ENCODE assay signal across 7 cellular contexts in the genomic region with DNA sequence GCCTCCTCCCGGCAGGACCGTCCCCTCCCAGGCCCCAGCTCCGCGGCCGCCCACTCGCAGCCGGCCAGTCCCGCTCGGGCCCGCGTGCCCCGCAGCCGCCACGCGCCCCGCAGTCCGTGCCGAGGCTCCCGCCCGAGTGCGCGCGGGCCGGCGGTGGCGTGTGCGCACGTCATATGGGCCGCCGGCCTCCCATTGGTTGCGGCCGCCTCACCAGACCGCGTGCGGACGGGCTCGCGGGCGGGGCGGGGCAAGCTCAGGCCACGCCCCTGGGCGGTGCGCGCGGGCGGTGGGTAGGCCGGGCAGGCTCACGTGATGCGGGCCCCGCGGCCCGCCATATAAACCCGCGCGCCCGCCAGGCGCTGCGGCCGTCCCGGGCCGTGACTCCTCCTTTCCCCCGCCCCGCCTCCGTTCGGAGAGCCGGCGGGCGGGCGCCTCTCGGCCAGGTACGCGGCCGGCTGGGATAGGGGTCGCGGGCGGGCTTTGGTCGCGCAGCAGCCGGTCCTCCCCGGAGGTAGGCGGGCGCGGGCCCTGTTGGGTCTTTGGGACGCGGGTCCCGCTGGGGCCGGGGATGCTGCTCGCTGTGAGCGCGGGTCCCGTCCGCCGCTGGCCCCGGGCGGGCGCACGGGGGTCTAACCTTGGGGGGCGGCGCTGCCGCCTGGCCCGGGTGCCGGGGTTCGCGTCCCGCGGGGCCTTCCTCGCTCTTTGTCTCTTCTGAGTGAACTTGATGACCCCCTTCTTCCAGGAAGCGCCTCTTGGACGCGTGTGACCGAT. TPM values are rescaled to one million over a fixed set of nuclear protein-coding genes. Genes with fewer than 3 reads are reported as not detected.
DNase-seq lines count a peak whose midpoint lies in the region; ATAC-seq, FAIRE-seq and TF ChIP-seq lines count a peak whose summit lies in the region.

Gene INSIG1 (plus strand): TSS at position 362 of the 771 bp plus-strand sequence. CDS start 408 bp downstream, at position 770.

- in situ Hi-C loops in astrocyte of the cerebellum (cut with HindIII; ENCODE audit: low sequenced_read_pairs), result no loop called here

- FAIRE-seq in GM18507 (lab: Jason Lieb, UNC), result peak; percentile 90

- H3K36me3 ChIP-seq in hepatocyte (replicated peaks; ENCODE audit: insufficient read depth, low read depth), result no peaks in the 10 kb centered on the region
- H3K36me3 ChIP-seq in sigmoid colon, result peaks cover 0 to 8% (median 0%) of the 10 kb centered on the region in 4 donors

- intact Hi-C loops in sigmoid colon (cut with DNase I), result loop anchor here (2.0 to 10.0 kb wide), 5 partner anchors 93 to 370 kb away; partner anchors contain the start of genes PAXIP1 and RBM33

- no peaks in the 10 kb centered on the region for H3K9me2 ChIP-seq in hepatocyte (replicated peaks; ENCODE audit: insufficient read depth)

- peak; percentile 55 for ATAC-seq in HG02943 (IDR thresholded peaks at IDR 0.05; ENCODE audit: low read depth, unreplicated experiment)

- TF ChIP-seq POLR2A in sigmoid colon (IDR thresholded peaks at IDR 0.05), result peak; percentile 39

- peak within 1 kb of the TSS; percentile 82 for H3K4me2 ChIP-seq in hepatocyte

- H3K4me3 ChIP-seq in astrocyte of the cerebellum (ENCODE audit: low read depth, low read length) (peak within 1 kb of the TSS; percentile 82), hepatocyte (peak within 1 kb of the TSS; percentile 78), sigmoid colon (peak within 1 kb of the TSS; percentile 62 to 99 (median 84))

- no peaks in the 10 kb centered on the region for H3K9me3 ChIP-seq in hepatocyte (ENCODE audit: low read depth)
- no peaks in the 10 kb centered on the region for H3K9me3 ChIP-seq in sigmoid colon

- peak within 1 kb of the TSS; percentile 46 for H2AFZ ChIP-seq in hepatocyte

- TF ChIP-seq EP300 in sigmoid colon (IDR thresholded peaks at IDR 0.05), result no peak

- H3K79me2 ChIP-seq in hepatocyte, result peaks cover 46% of the 10 kb centered on the region

- H3K4me1 ChIP-seq in hepatocyte (ENCODE audit: insufficient read depth), result peaks cover 4% of the 10 kb centered on the region
- H3K4me1 ChIP-seq in sigmoid colon, result peaks cover 0 to 33% (median 21%) of the 10 kb centered on the region in 4 donors

- WGBS in hepatocyte (ENCODE audit: low lambda C conversion rate, missing lambda C conversion rate), result under 1% methylated on average over 43 of the region's 111 CpGs
- WGBS in sigmoid colon, 2 donors, result 0 to 1% methylated on average over 111 of the region's 111 CpGs

- peaks cover 41% of the 10 kb centered on the region for H4K20me1 ChIP-seq in hepatocyte (ENCODE audit: insufficient read depth, poor library complexity, severe bottlenecking)

- H3K27me3 ChIP-seq in hepatocyte (no peaks in the 10 kb centered on the region), sigmoid colon (no peaks in the 10 kb centered on the region)

- DNase-seq in GM18507 (ENCODE audit: extremely low spot score, insufficient read length, low read depth), result peak; percentile 96
- DNase-seq in NCI-H187 treated with DMSO at 0.1 percent for 48 hours (lab: John Stamatoyannopoulos, UW), result peak; percentile 58
- peak; percentile 85 for DNase-seq in T-helper 9 cell
- DNase-seq in astrocyte of the cerebellum (ENCODE audit: low read depth), result peak; percentile 79
- DNase-seq in hepatocyte (ENCODE audit: low spot score), result peak; percentile 98
- DNase-seq in sigmoid colon, result peak; percentile 96

- H3K27ac ChIP-seq in hepatocyte (peak within 1 kb of the TSS; percentile 97), sigmoid colon (peak within 1 kb of the TSS; percentile 90 to 98 (median 96))

- no peak for TF ChIP-seq CTCF in astrocyte of the cerebellum (IDR thresholded peaks at IDR 0.05; ENCODE audit: low read depth, low read length, missing control alignments)
- no peak for TF ChIP-seq CTCF in hepatocyte (IDR thresholded peaks at IDR 0.05; ENCODE audit: poor library complexity)
- TF ChIP-seq CTCF in sigmoid colon (IDR thresholded peaks at IDR 0.05), result no peak

RNA-seq across cellular contexts. Expression of gene INSIG1, which starts in this region (rescaled TPM):
- total RNA-seq in hepatocyte (305 and 326 TPM in 2 replicates), sigmoid colon (10 to 100 TPM; 33.0 to 77.9 (median 41.5) TPM)
- polyA plus RNA-seq in hepatocyte (152 and 196 TPM in 2 replicates), sigmoid colon (100 to 1,000 TPM in 1 of 3 donors, 10 to 100 TPM in 2; 22.2 to 102 (median 39.1) TPM)

Comparison
In these comparisons a context has a peak if more than half of its experiments do, and no peak if none do; other contexts are left out.
1. Peak in every context shown above with its lines: DNase-seq, ATAC-seq, H3K4me3 ChIP-seq and H3K27ac ChIP-seq.